ENCODE assay signal across 20 cellular contexts in the genomic region with DNA sequence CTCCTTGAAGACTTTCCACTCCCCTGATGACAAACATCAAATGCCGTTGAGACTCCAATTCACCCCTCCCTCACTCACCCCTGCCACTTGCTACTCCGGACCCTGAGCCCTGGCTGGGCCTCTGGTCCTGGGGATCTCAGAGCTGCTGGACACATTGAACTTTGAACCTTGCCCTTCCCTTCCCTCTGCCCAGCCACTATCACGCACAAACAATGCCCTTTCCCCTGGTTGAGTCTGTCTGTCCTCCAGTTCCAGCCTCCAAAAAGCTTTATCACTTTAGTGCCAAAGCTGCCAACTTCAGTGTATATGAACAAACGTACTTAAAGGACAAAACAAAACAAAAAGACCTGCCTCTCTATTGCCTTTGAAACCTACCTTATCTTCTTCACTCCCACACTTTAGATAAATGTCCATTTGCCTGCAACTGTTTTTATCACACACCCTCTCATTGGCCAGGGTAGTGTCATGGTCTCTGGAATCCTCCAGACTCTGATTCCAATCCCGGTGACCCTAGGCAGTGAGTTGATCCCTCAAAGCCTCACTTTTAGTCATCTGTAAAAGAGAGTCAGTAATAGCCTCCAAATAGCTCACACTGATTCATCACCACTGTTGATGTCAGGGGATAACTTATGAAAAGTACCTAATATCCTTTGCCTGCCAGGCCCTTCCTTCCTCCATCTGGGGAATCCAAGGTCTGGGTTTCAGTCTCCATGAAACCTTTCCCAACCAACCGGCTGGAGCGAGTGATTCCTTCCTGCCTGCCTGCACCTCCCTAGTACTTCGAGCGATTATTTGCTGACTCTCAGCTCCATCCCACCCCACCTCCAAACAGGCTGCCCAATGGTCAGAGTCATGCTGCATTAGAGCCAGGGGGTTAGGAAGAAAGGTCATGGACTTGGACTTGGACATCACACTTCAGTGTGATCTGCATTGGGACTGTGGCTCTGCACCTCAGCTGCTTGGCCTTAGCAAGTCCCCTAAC. TPM values are rescaled to one million over a fixed set of nuclear protein-coding genes. Genes with fewer than 3 reads are reported as not detected.
A peak's percentile ranks its signal among the peaks of the same experiment; 100 is the strongest.
DNase-seq lines count a peak whose midpoint lies in the region; ATAC-seq and TF ChIP-seq lines count a peak whose summit lies in the region.
"Had no signal": no experiment of that assay in that cellular context is flagged by ENCODE, and none has a peak within 500 bp of the region (broad histone marks: within the 10 kb centered on the region; RNA-seq: fewer than 3 reads in every experiment).

No MANE protein-coding gene starts in this region.

- intact Hi-C loops in left colon (cut with DNase I, micrococcal nuclease): no loop called here

- peaks cover 0 to 5% (median 0%) of the 10 kb centered on the region in 4 donors for H3K4me1 ChIP-seq in tibial nerve
- H3K4me1 ChIP-seq: BE2C, lower lobe of right lung had no signal

- in situ Hi-C loops in ACHN (cut with HindIII; ENCODE audit: low pct_ligation_motif_present, low pct_unique_long_range_greater_than_20kb, low sequenced_read_pairs): no loop called here

- H3K27ac ChIP-seq in tibial nerve: no peak overlapping the region
- H3K27ac ChIP-seq: lower lobe of right lung had no signal

- no peak for TF ChIP-seq POLR2A in tibial nerve (IDR thresholded peaks at IDR 0.05)

- no peaks in the 10 kb centered on the region for H3K27me3 ChIP-seq in tibial nerve
- H3K27me3 ChIP-seq: BE2C had no signal

- H3K4me3 ChIP-seq in tibial nerve: no peak overlapping the region
- H3K4me3 ChIP-seq: lower lobe of right lung had no signal

- TF ChIP-seq EP300 in tibial nerve (IDR thresholded peaks at IDR 0.05): no peak

- H3K36me3 ChIP-seq in tibial nerve: no peaks in the 10 kb centered on the region
- H3K36me3 ChIP-seq: BE2C, lower lobe of right lung had no signal

- ATAC-seq in left colon: peak; percentile 79
- ATAC-seq in HG03196 (IDR thresholded peaks at IDR 0.05; ENCODE audit: unreplicated experiment): no peak
- ATAC-seq: lower lobe of right lung; sciatic nerve; stimulated activated naive B cell treated with anti-CD40 and anti-IgM and Interleukin-4, amounts not matched to agents 10 μg/mL and 1 μg/mL and 100 μg/mL, for 72 hours; T-cell had no signal

- no peaks in the 10 kb centered on the region for H3K9me3 ChIP-seq in tibial nerve
- H3K9me3 ChIP-seq: BE2C, lower lobe of right lung had no signal

- DNase-seq in ACHN (peak; percentile 5), GM04504 (ENCODE audit: low read depth) (peak; percentile 50), amniotic epithelial cell (ENCODE audit: low read depth) (peak; percentile 82), left colon (no peak), tibial nerve (ENCODE audit: low spot score in 2 of 2) (no peak), NCI-H187 (lab: John Stamatoyannopoulos, UW) (no peak)
- DNase-seq in stimulated activated CD4-positive, alpha-beta T cell treated with anti-CD3 and anti-CD28 coated beads, Interleukin-15, amount 100 ng/mL, for 24 hours: no peak
- DNase-seq: activated CD4-positive, CD25-positive, alpha-beta regulatory T cell; activated naive CD8-positive, alpha-beta T cell treated with anti-CD3 and anti-CD28 coated beads for 36 hours; BE2C; DMS 273 treated with DMSO at 0.1 percent for 48 hours; H7; lower lobe of right lung; NCI-H1694; NCI-H524; OCI-M1; stimulated activated naive B cell treated with anti-CD40 and anti-IgM and Interleukin-4, amounts not matched to agents 10 μg/mL and 1 μg/mL and 100 μg/mL, for 72 hours; T-cell had no signal

- WGBS in tibial nerve, 2 donors: 71 to 72% methylated on average over 9 of the region's 9 CpGs

- no peak for TF ChIP-seq CTCF in tibial nerve (IDR thresholded peaks at IDR 0.05)

RNA-seq across cellular contexts. Expression of gene SPOCD1, which starts 15.9 kb away (rescaled TPM):
- total RNA-seq in left colon (under 1 TPM; 0.45 to 0.79 TPM), tibial nerve (10 to 100 TPM in 1 of 4 donors, under 1 TPM in 2, not detected in 1; 0.42 to 14.1 (median 0.66) TPM)
- total RNA-seq: activated naive CD8-positive, alpha-beta T cell treated with anti-CD3 and anti-CD28 coated beads for 36 hours; T-cell had no signal

Comparison
In these comparisons a context has a peak if more than half of its experiments do, and no peak if none do; other contexts are left out.
1. DNase-seq: peak in ACHN (single experiment), GM04504 (single experiment) and amniotic epithelial cell (single experiment); none in left colon (0 of 2), stimulated activated CD4-positive, alpha-beta T cell treated with anti-CD3 and anti-CD28 coated beads, Interleukin-15, amount 100 ng/mL, for 24 hours (single experiment), tibial nerve (0 of 2) and NCI-H187 (0 of 2).